2 cellular contexts compared by ENCODE assay signal in genomic region chr1:1853593-1854257, GRCh38.
TF ChIP-seq lines count a peak whose summit lies in the region.

No MANE protein-coding gene starts in this region.

TF ChIP-seq in SK-N-SH, 30 proteins besides CTCF, POLR2A, EP300 and RAD21 (continued from another document):
- TF ChIP-seq PBX3 (IDR thresholded peaks at IDR 0.05): no peak
- TF ChIP-seq MXI1 (IDR thresholded peaks at IDR 0.05; ENCODE audit: low read depth, low read length): no peak
- TF ChIP-seq USF2 (IDR thresholded peaks at IDR 0.05; ENCODE audit: borderline replicate concordance, low read depth, low read length): no peak
- TF ChIP-seq FOXM1 (IDR thresholded peaks at IDR 0.05; ENCODE audit: low read depth): no peak
- TF ChIP-seq GABPA (IDR thresholded peaks at IDR 0.05; ENCODE audit: low read depth): no peak
- no peak for TF ChIP-seq YY1 (IDR thresholded peaks at IDR 0.05; ENCODE audit: low read depth)

TF ChIP-seq in SK-N-SH treated with all-trans-retinoic acid at 6 μM for 48 hours, 23 proteins besides CTCF, POLR2A, EP300 and RAD21 (continued from another document):
- no peak for TF ChIP-seq PATZ1 (CRISPR knock-in tag; IDR thresholded peaks at IDR 0.05; ENCODE audit: borderline replicate concordance)
- TF ChIP-seq RARB (CRISPR knock-in tag; IDR thresholded peaks at IDR 0.05): no peak
- TF ChIP-seq SNAI2 (CRISPR knock-in tag; IDR thresholded peaks at IDR 0.05): no peak
- no peak for TF ChIP-seq ZFP30 (CRISPR knock-in tag; IDR thresholded peaks at IDR 0.05)
- no peak for TF ChIP-seq BACH2 (CRISPR knock-in tag; IDR thresholded peaks at IDR 0.05; ENCODE audit: borderline replicate concordance)
